Comparison of ENCODE assay signal across 21 cellular contexts in genomic region chr2:238505892-238506280, GRCh38.
DNase-seq lines count a peak whose midpoint lies in the region; ATAC-seq, FAIRE-seq and TF ChIP-seq lines count a peak whose summit lies in the region.
"Had no signal": no experiment of that assay in that cellular context is flagged by ENCODE, and none has a peak within 500 bp of the region (broad histone marks: within the 10 kb centered on the region; RNA-seq: fewer than 3 reads in every experiment).

No MANE protein-coding gene starts in this region.

- H3K4me2 ChIP-seq in BLaER1 (peak overlapping the region; percentile 63), GM12878 (ENCODE audit: control insufficient read depth, insufficient read depth) (no peak overlapping the region)
- peak overlapping the region; percentile 46 to 85 (median 79); a peak in 20 of 22 replicates for H3K4me2 ChIP-seq in BLaER1 treated with 17β-estradiol and CSF1 and Interleukin-3, amounts not matched to agents 10 nM and 100 nM

- TF ChIP-seq EP300 in GM12878 (IDR thresholded peaks at IDR 0.05; ENCODE audit: borderline replicate concordance in 1 of 2, control insufficient read depth in 1 of 2, low read depth in 2 of 2, low read length in 2 of 2): no peak
- TF ChIP-seq EP300 in sigmoid colon (IDR thresholded peaks at IDR 0.05): no peak

- ATAC-seq in GM12878 (no peak), GM21528 (IDR thresholded peaks at IDR 0.05; ENCODE audit: low FRiP score, unreplicated experiment) (no peak)

- H3K27me3 ChIP-seq in BLaER1 (no peaks in the 10 kb centered on the region), GM12878 (replicated peaks in 1 of 2; ENCODE audit: control insufficient read depth in 2 of 2, insufficient read depth in 2 of 2, low read length in 1 of 2) (peaks cover 0 to 2% of the 10 kb centered on the region in 2 experiments; a peak in 2 of 4 replicates), sigmoid colon (no peaks in the 10 kb centered on the region)
- H3K27me3 ChIP-seq in BLaER1 treated with 17β-estradiol and CSF1 and Interleukin-3, amounts not matched to agents 10 nM and 100 nM: no peaks in the 10 kb centered on the region

- CTCF ChIA-PET in GM12878 (lab: Yijun Ruan, JAX): no interaction called here

- 38% methylated on average over 9 of the region's 9 CpGs for WGBS in GM12878 (ENCODE audit: insufficient coverage, insufficient replicate concordance, low lambda C conversion rate, missing lambda C conversion rate)
- 78 to 88% methylated on average over 9 of the region's 9 CpGs for WGBS in sigmoid colon, 2 donors

- H3K27ac ChIP-seq in BLaER1: peak overlapping the region; percentile 64; the same call in 1 of the 2 replicates
- H3K27ac ChIP-seq in BLaER1 treated with 17β-estradiol and CSF1 and Interleukin-3, amounts not matched to agents 10 nM and 100 nM: peak overlapping the region in 4 of 11 experiments; percentile 35 to 74 (median 72); a peak in 9 of 22 replicates
- H3K27ac ChIP-seq in GM12878 (ENCODE audit: control insufficient read depth, insufficient read depth): no peak overlapping the region
- no peak overlapping the region for H3K27ac ChIP-seq in sigmoid colon
- H3K27ac ChIP-seq: GM23248 had no signal

- H3K9ac ChIP-seq in BLaER1 (no peak overlapping the region; the same call in 1 of the 2 replicates), GM12878 (ENCODE audit: control insufficient read depth, insufficient read depth, low read length) (no peak overlapping the region)
- H3K9ac ChIP-seq in BLaER1 treated with 17β-estradiol and CSF1 and Interleukin-3, amounts not matched to agents 10 nM and 100 nM: peak overlapping the region in 1 of 11 experiments; percentile 59; a peak in 1 of 22 replicates
- H3K9ac ChIP-seq: GM23248 had no signal

- no peaks in the 10 kb centered on the region for H4K20me1 ChIP-seq in BLaER1
- H4K20me1 ChIP-seq in BLaER1 treated with 17β-estradiol and CSF1 and Interleukin-3, amounts not matched to agents 10 nM and 100 nM: no peaks in the 10 kb centered on the region
- no peaks in the 10 kb centered on the region for H4K20me1 ChIP-seq in GM12878 (ENCODE audit: control insufficient read depth, insufficient read depth)

- FAIRE-seq in GM12878 (lab: Jason Lieb, UNC): no peak
- FAIRE-seq: GM12892 had no signal

- TF ChIP-seq POLR2A in GM12878 (IDR thresholded peaks at IDR 0.05; ENCODE audit: low read depth, low read length): no peak
- TF ChIP-seq POLR2A in sigmoid colon (IDR thresholded peaks at IDR 0.05): no peak

- DNase-seq in GM12878 (ENCODE audit: low read depth, low spot score): no peak
- DNase-seq in sigmoid colon: peak; percentile 26
- DNase-seq in NCI-H526 (lab: John Stamatoyannopoulos, UW): no peak
- no peak for DNase-seq in G401 (ENCODE audit: low spot score)
- DNase-seq: CD4-positive, alpha-beta memory T cell; DND-41; GM23248; H9; HFFc6; MM.1S; NCI-H1048; NCI-H1417 treated with DMSO at 0.1 percent for 48 hours; NCI-H187 treated with DMSO at 0.1 percent for 48 hours; NCI-H2227 treated with DMSO at 0.1 percent for 48 hours; NCI-H510A; NCI-H774 had no signal

- intact Hi-C loops in GM12878 (cut with micrococcal nuclease; ENCODE audit: unreplicated experiment) (no loop called here), sigmoid colon (cut with DNase I) (no loop called here)

- H3K36me3 ChIP-seq in BLaER1 (no peaks in the 10 kb centered on the region), GM12878 (ENCODE audit: control insufficient read depth in 2 of 2, insufficient read depth in 2 of 2, low read length in 1 of 2) (no peaks in the 10 kb centered on the region), sigmoid colon (no peaks in the 10 kb centered on the region)
- H3K36me3 ChIP-seq in BLaER1 treated with 17β-estradiol and CSF1 and Interleukin-3, amounts not matched to agents 10 nM and 100 nM: no peaks in the 10 kb centered on the region

- in situ Hi-C loops in GM12878 (cut with MboI): no loop called here
- in situ Hi-C loops in G401 (cut with HindIII; ENCODE audit: low sequenced_read_pairs): no loop called here

- H3K4me3 ChIP-seq in BLaER1 (no peak overlapping the region), GM12878 (no peak overlapping the region), sigmoid colon (no peak overlapping the region)
- peak overlapping the region in 1 of 10 experiments; percentile 46; a peak in 1 of 20 replicates for H3K4me3 ChIP-seq in BLaER1 treated with 17β-estradiol and CSF1 and Interleukin-3, amounts not matched to agents 10 nM and 100 nM
- H3K4me3 ChIP-seq: GM23248 had no signal

- TF ChIP-seq CTCF in GM12878 (IDR thresholded peaks at IDR 0.05 in 2 of 3, conservative IDR thresholded peaks at IDR 0.05 in 1 of 3; ENCODE audit: control insufficient read depth in 2 of 3, extremely low read depth in 1 of 3, insufficient read depth in 1 of 3, low read depth in 3 of 3, low read length in 3 of 3) (no peak), sigmoid colon (IDR thresholded peaks at IDR 0.05) (no peak)

- H3K79me2 ChIP-seq in GM12878 (ENCODE audit: control insufficient read depth, insufficient read depth, low read length): no peaks in the 10 kb centered on the region

- peaks cover 78% of the 10 kb centered on the region for H3K4me1 ChIP-seq in BLaER1
- H3K4me1 ChIP-seq in BLaER1 treated with 17β-estradiol and CSF1 and Interleukin-3, amounts not matched to agents 10 nM and 100 nM: peaks cover 13 to 76% (median 54%) of the 10 kb centered on the region in 10 experiments
- no peaks in the 10 kb centered on the region for H3K4me1 ChIP-seq in GM12878 (ENCODE audit: control insufficient read depth, insufficient read depth, low read length)
- peaks cover 0 to 14% (median 0%) of the 10 kb centered on the region in 4 donors for H3K4me1 ChIP-seq in sigmoid colon
- H3K4me1 ChIP-seq: Caco-2 had no signal

- RAD21 ChIA-PET in GM12878 (lab: Charles Lee; ENCODE audit: unreplicated experiment): no interaction called here

- POLR2A ChIA-PET in GM12878 (lab: Charles Lee): no interaction called here

- no peak overlapping the region for H2AFZ ChIP-seq in GM12878 (ENCODE audit: control insufficient read depth, low read depth, low read length)
- H2AFZ ChIP-seq: GM23248 had no signal

- BruUV-seq in GM12878 (replicated peaks; lab: Mats Ljungman, UMichigan): no TSS peak

- no peaks in the 10 kb centered on the region for H3K9me3 ChIP-seq in BLaER1
- peaks cover 0 to 8% (median 0%) of the 10 kb centered on the region in 11 experiments; a peak in 6 of 22 replicates for H3K9me3 ChIP-seq in BLaER1 treated with 17β-estradiol and CSF1 and Interleukin-3, amounts not matched to agents 10 nM and 100 nM (replicated peaks in 1 of 11)
- H3K9me3 ChIP-seq in GM12878 (replicated peaks; ENCODE audit: control insufficient read depth, insufficient read depth, low read length): no peaks in the 10 kb centered on the region
- no peaks in the 10 kb centered on the region for H3K9me3 ChIP-seq in sigmoid colon
- H3K9me3 ChIP-seq: Caco-2 had no signal

- TF ChIP-seq RAD21 in GM12878 (IDR thresholded peaks at IDR 0.05; ENCODE audit: insufficient read depth, low read depth, low read length): no peak

- SMC1A ChIA-PET in GM12878 (lab: Charles Lee; ENCODE audit: uncharacterized antibody, unreplicated experiment): no interaction called here

TF ChIP-seq in GM12878, 131 proteins besides CTCF, POLR2A, EP300 and RAD21:
- TF ChIP-seq LARP7 (IDR thresholded peaks at IDR 0.05): no peak
- TF ChIP-seq, protein P1, sequence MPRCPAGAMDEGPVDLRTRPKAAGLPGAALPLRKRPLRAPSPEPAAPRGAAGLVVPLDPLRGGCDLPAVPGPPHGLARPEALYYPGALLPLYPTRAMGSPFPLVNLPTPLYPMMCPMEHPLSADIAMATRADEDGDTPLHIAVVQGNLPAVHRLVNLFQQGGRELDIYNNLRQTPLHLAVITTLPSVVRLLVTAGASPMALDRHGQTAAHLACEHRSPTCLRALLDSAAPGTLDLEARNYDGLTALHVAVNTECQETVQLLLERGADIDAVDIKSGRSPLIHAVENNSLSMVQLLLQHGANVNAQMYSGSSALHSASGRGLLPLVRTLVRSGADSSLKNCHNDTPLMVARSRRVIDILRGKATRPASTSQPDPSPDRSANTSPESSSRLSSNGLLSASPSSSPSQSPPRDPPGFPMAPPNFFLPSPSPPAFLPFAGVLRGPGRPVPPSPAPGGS (IDR thresholded peaks at IDR 0.05; ENCODE audit: borderline replicate concordance, insufficient read depth, low read depth, low read length, poor library complexity, severe bottlenecking): peak; percentile 64
